16 cellular contexts compared by ENCODE assay signal in genomic region chr14:31410048-31410654, GRCh38. TPM values are rescaled to one million over a fixed set of nuclear protein-coding genes. Genes with fewer than 3 reads are reported as not detected.
DNase-seq lines count a peak whose midpoint lies in the region; ATAC-seq, FAIRE-seq and TF ChIP-seq lines count a peak whose summit lies in the region.
"Had no signal": no experiment of that assay in that cellular context is flagged by ENCODE, and none has a peak within 500 bp of the region (broad histone marks: within the 10 kb centered on the region; RNA-seq: fewer than 3 reads in every experiment).

No MANE protein-coding gene starts in this region.

- in situ Hi-C loops in K562 (cut with MboI) = no loop called here

- POLR2A ChIA-PET in K562 (lab: Yijun Ruan, JAX) = interaction anchor here (1.6 kb wide), 1 partner anchor 11 kb away, joined by 4 read pairs; the partner anchor contains the start of gene HEATR5A

- peaks cover 5 to 27% of the 10 kb centered on the region in 2 donors for H3K4me1 Mint-ChIP-seq in stimulated activated naive B cell treated with anti-CD40 and anti-IgM and Interleukin-4, amounts not matched to agents 10 μg/mL and 1 μg/mL and 100 μg/mL, for 72 hours

- peak overlapping the region; percentile 90 for H3K27ac Mint-ChIP-seq in stimulated activated naive B cell treated with anti-CD40 and anti-IgM and Interleukin-4, amounts not matched to agents 10 μg/mL and 1 μg/mL and 100 μg/mL, for 72 hours
- H3K27ac Mint-ChIP-seq: T-helper 2 cell treated with Interferon-gamma antibody and Interleukin-4, amounts not matched to agents 5 μg/mL and 100 μg/mL, for 36 hours had no signal

- no peak overlapping the region for H3K4me3 ChIP-seq in K562
- H3K4me3 ChIP-seq: esophagus muscularis mucosa had no signal

- H3K9ac ChIP-seq in K562 (ENCODE audit: insufficient read depth in 1 of 2, low read depth in 2 of 2, low read length in 2 of 2) = no peak overlapping the region

- DNase-seq in NOMO-1 treated with DMSO at 0.1 percent for 48 hours (lab: John Stamatoyannopoulos, UW; ENCODE audit: unreplicated experiment) (peak; percentile 91), K562 (ENCODE audit: extremely low read depth in 1 of 4, low spot score in 3 of 4) (no peak), cardiac septum (ENCODE audit: low spot score) (no peak)
- no peak for DNase-seq in stimulated activated naive B cell treated with anti-CD40 and anti-IgM and Interleukin-4, amounts not matched to agents 10 μg/mL and 1 μg/mL and 100 μg/mL, for 72 hours
- DNase-seq in activated CD8-positive, alpha-beta memory T cell treated with anti-CD3 and anti-CD28 coated beads, Interleukin-2, amount 50 U/mL, for 4 hours = no peak
- DNase-seq: hippocampal formation; left colon; naive thymus-derived CD8-positive, alpha-beta T cell; NCI-H226 had no signal

- no peak for TF ChIP-seq EP300 in K562 (IDR thresholded peaks at IDR 0.05; ENCODE audit: low read length)

- no peak for FAIRE-seq in K562 (lab: Jason Lieb, UNC)

- peaks cover 0 to 3% of the 10 kb centered on the region in 2 experiments; a peak in 3 of 5 replicates for H3K4me1 ChIP-seq in K562 (replicated peaks in 1 of 2; ENCODE audit: control insufficient read depth in 2 of 2, insufficient read depth in 2 of 2, low read length in 2 of 2)

- no TSS peak for BruUV-seq in K562 (replicated peaks; lab: Mats Ljungman, UMichigan)

- TF ChIP-seq CTCF in K562 (IDR thresholded peaks at IDR 0.05 in 2 of 3, conservative IDR thresholded peaks at IDR 0.05 in 1 of 3; ENCODE audit: insufficient read depth in 2 of 3, low read depth in 1 of 3, low read length in 3 of 3) = no peak

- WGBS in K562 (ENCODE audit: insufficient coverage, low coverage, missing lambda C conversion rate) = 71% methylated on average over 3 of the region's 3 CpGs

- H3K27me3 ChIP-seq in K562 (ENCODE audit: control insufficient read depth in 2 of 2, insufficient read depth in 2 of 2, low read length in 2 of 2) = no peaks in the 10 kb centered on the region
- H3K27me3 ChIP-seq: esophagus muscularis mucosa had no signal

- no peaks in the 10 kb centered on the region; the same call in 1 of the 2 replicates for H4K20me1 ChIP-seq in K562 (replicated peaks; ENCODE audit: control insufficient read depth, insufficient read depth, low read length)

- no peaks in the 10 kb centered on the region for H3K9me3 ChIP-seq in K562 (replicated peaks; ENCODE audit: control insufficient read depth, insufficient read depth, low read depth, low read length)
- H3K9me3 ChIP-seq: esophagus muscularis mucosa had no signal

- ATAC-seq in GM21786 (IDR thresholded peaks at IDR 0.05; ENCODE audit: unreplicated experiment) (peak; percentile 35), K562 (0 out of 3 replicates have a peak, but pooled peaks have one; percentile 26), HG03565 (IDR thresholded peaks at IDR 0.05; ENCODE audit: unreplicated experiment) (no peak), GM21526 (IDR thresholded peaks at IDR 0.05; ENCODE audit: low FRiP score, unreplicated experiment) (no peak)
- ATAC-seq in stimulated activated naive B cell treated with anti-CD40 and anti-IgM and Interleukin-4, amounts not matched to agents 10 μg/mL and 1 μg/mL and 100 μg/mL, for 72 hours (replicated peaks) = peak; percentile 69 to 72
- ATAC-seq: HCT116; left colon; naive thymus-derived CD8-positive, alpha-beta T cell; Panc1 had no signal

- no peak overlapping the region for H3K4me2 ChIP-seq in K562 (ENCODE audit: insufficient read depth, low read length)

- no peak overlapping the region for H2AFZ ChIP-seq in K562 (ENCODE audit: low read depth, low read length)

- TF ChIP-seq RAD21 in K562 (CRISPR knock-in tag; conservative IDR thresholded peaks at IDR 0.05 in 1 of 2, IDR thresholded peaks at IDR 0.05 in 1 of 2) = no peak

- no peaks in the 10 kb centered on the region for H3K9me3 Mint-ChIP-seq in stimulated activated naive B cell treated with anti-CD40 and anti-IgM and Interleukin-4, amounts not matched to agents 10 μg/mL and 1 μg/mL and 100 μg/mL, for 72 hours
- H3K9me3 Mint-ChIP-seq: naive thymus-derived CD8-positive, alpha-beta T cell; T-helper 2 cell treated with Interferon-gamma antibody and Interleukin-4, amounts not matched to agents 5 μg/mL and 100 μg/mL, for 36 hours had no signal

- H3K36me3 Mint-ChIP-seq in stimulated activated naive B cell treated with anti-CD40 and anti-IgM and Interleukin-4, amounts not matched to agents 10 μg/mL and 1 μg/mL and 100 μg/mL, for 72 hours = peaks cover 0 to under 1% of the 10 kb centered on the region in 2 donors

- intact Hi-C loops in K562 (cut with micrococcal nuclease) = no loop called here
- intact Hi-C loops in cardiac septum (cut with DNase I) = no loop called here

- H3K27me3 Mint-ChIP-seq in stimulated activated naive B cell treated with anti-CD40 and anti-IgM and Interleukin-4, amounts not matched to agents 10 μg/mL and 1 μg/mL and 100 μg/mL, for 72 hours = no peaks in the 10 kb centered on the region
- H3K27me3 Mint-ChIP-seq: naive thymus-derived CD8-positive, alpha-beta T cell had no signal

- no peaks in the 10 kb centered on the region for H3K36me3 ChIP-seq in K562 (ENCODE audit: control insufficient read depth, insufficient read depth, low read length)
- H3K36me3 ChIP-seq: esophagus muscularis mucosa had no signal

- H3K4me3 Mint-ChIP-seq in stimulated activated naive B cell treated with anti-CD40 and anti-IgM and Interleukin-4, amounts not matched to agents 10 μg/mL and 1 μg/mL and 100 μg/mL, for 72 hours = peak overlapping the region; percentile 69 to 82
- H3K4me3 Mint-ChIP-seq: T-helper 2 cell treated with Interferon-gamma antibody and Interleukin-4, amounts not matched to agents 5 μg/mL and 100 μg/mL, for 36 hours had no signal

- H3K79me2 ChIP-seq in K562 (ENCODE audit: control insufficient read depth, insufficient read depth, low read length) = peaks cover 25% of the 10 kb centered on the region

- H3K27ac ChIP-seq in K562 (ENCODE audit: extremely low read depth, low read depth, low read length) = no peak overlapping the region; the same call in 2 of the 3 replicates
- H3K27ac ChIP-seq: esophagus muscularis mucosa had no signal

- no peak for TF ChIP-seq POLR2A in K562 (conservative IDR thresholded peaks at IDR 0.05)

- CTCF ChIA-PET in K562 (lab: Yijun Ruan, JAX; ENCODE audit: low intra/inter-chr PET ratio) = no interaction called here

- no peaks in the 10 kb centered on the region for H3K9me1 ChIP-seq in K562 (ENCODE audit: control insufficient read depth, insufficient read depth, low read length)

TF ChIP-seq in K562, 482 proteins besides CTCF, POLR2A, EP300 and RAD21:
- TF ChIP-seq BDP1 (IDR thresholded peaks at IDR 0.05; ENCODE audit: insufficient read depth, insufficient read length) = no peak
- TF ChIP-seq MEIS2 (IDR thresholded peaks at IDR 0.05; ENCODE audit: partially characterized antibody) = peak; percentile 5
- TF ChIP-seq SRF (CRISPR knock-in tag; IDR thresholded peaks at IDR 0.05) = no peak
- TF ChIP-seq ZNF75A (CRISPR knock-in tag; IDR thresholded peaks at IDR 0.05) = no peak
- TF ChIP-seq RB1 (IDR thresholded peaks at IDR 0.05; ENCODE audit: low read depth) = no peak
- peak; percentile 66 for TF ChIP-seq SPI1 (IDR thresholded peaks at IDR 0.05; ENCODE audit: borderline replicate concordance, low read depth, low read length)
- TF ChIP-seq NFRKB (IDR thresholded peaks at IDR 0.05; ENCODE audit: low read depth) = no peak
- no peak for TF ChIP-seq SREBF2 (CRISPR knock-in tag; IDR thresholded peaks at IDR 0.05)
- TF ChIP-seq MAFK (IDR thresholded peaks at IDR 0.05; ENCODE audit: low read length) = no peak
- no peak for TF ChIP-seq KAT2B (IDR thresholded peaks at IDR 0.05; ENCODE audit: low read depth, low read length)
TF ChIP-seq in K562: peak in this region for 2.

RNA-seq across cellular contexts. Expression of gene HEATR5A, which starts 10.2 kb away (rescaled TPM):
- total RNA-seq in K562 (2011; cell fraction: chromatin; rRNA removed; ENCODE audit: low replicate concordance) = 26.1 and 62.8 TPM in 2 replicates
- 15.3 and 18.7 TPM in 2 replicates for total RNA-seq in K562 (2011; cell fraction: nucleolus; rRNA removed)
- total RNA-seq in K562 (2011; cell fraction: nucleoplasm; rRNA removed) = 28.0 and 32.4 TPM in 2 replicates
- total RNA-seq in K562 (2014; rRNA removed) (8.1 and 8.4 TPM in 2 replicates), K562 (2014; rRNA removed; fragmentation: Illumina TruSeq; extraction: Trizol) (27.7 and 30.4 TPM in 2 replicates), K562 (2015; rRNA removed; fragmentation: Illumina TruSeq; extraction: Trizol) (17.5 and 19.3 TPM in 2 replicates), K562 (2021) (18.7 and 23.0 TPM in 2 replicates), cardiac septum (49.5 TPM)
- polyA plus RNA-seq in K562 (2011; rRNA removed) (18.4 and 23.6 TPM in 2 replicates), K562 (2014; fragmentation: Illumina TruSeq; extraction: Trizol) (12.3 and 14.9 TPM in 2 replicates), K562 (2014; fragmentation: Nextera tagmentation; extraction: Ambion mirVana) (10 to 100 TPM; 46.4 to 50.9 TPM), K562 (2014; rRNA removed) (8.0 and 10.8 TPM in 2 replicates)
- polyA plus RNA-seq in K562 (2011; cell fraction: cytosol; rRNA removed) = 6.1 and 10.2 TPM in 2 replicates
- polyA plus RNA-seq in K562 (2011; cell fraction: nucleus; rRNA removed) = 7.7 and 8.5 TPM in 2 replicates
- polyA plus RNA-seq in K562 (2012) = 8.8 and 19.2 TPM in 2 replicates
- polyA minus RNA-seq in K562 (2011; rRNA and poly(A)+ RNA removed) = 37.7 and 39.8 TPM in 2 replicates
- polyA minus RNA-seq in K562 (2011; cell fraction: cytosol; rRNA and poly(A)+ RNA removed) = 9.1 and 10.8 TPM in 2 replicates
- polyA minus RNA-seq in K562 (2011; cell fraction: nucleus; rRNA and poly(A)+ RNA removed) = 13.2 and 27.7 TPM in 2 replicates

RNA-seq across cellular contexts. Expression of gene DTD2, which starts 47.2 kb away (rescaled TPM):
- total RNA-seq in K562 (2011; cell fraction: chromatin; rRNA removed; ENCODE audit: low replicate concordance) = 4.3 and 9.8 TPM in 2 replicates
- total RNA-seq in K562 (2011; cell fraction: nucleolus; rRNA removed) = 8.8 and 10.3 TPM in 2 replicates
- total RNA-seq in K562 (2011; cell fraction: nucleoplasm; rRNA removed) = 9.5 and 18.9 TPM in 2 replicates
- 24.1 and 30.5 TPM in 2 replicates for total RNA-seq in K562 (2014; rRNA removed)
- 16.7 and 17.9 TPM in 2 replicates for total RNA-seq in K562 (2014; rRNA removed; fragmentation: Illumina TruSeq; extraction: Trizol)
- 17.0 and 18.2 TPM in 2 replicates for total RNA-seq in K562 (2015; rRNA removed; fragmentation: Illumina TruSeq; extraction: Trizol)
- total RNA-seq in K562 (2021) = 15.2 and 16.6 TPM in 2 replicates
- polyA plus RNA-seq in K562 (2011; rRNA removed) = 9.8 and 13.4 TPM in 2 replicates
- 15.2 and 20.1 TPM in 2 replicates for polyA plus RNA-seq in K562 (2011; cell fraction: cytosol; rRNA removed)
- 3.4 and 5.6 TPM in 2 replicates for polyA plus RNA-seq in K562 (2011; cell fraction: nucleus; rRNA removed)
- polyA plus RNA-seq in K562 (2012) = 8.2 and 12.3 TPM in 2 replicates
- polyA plus RNA-seq in K562 (2014; fragmentation: Illumina TruSeq; extraction: Trizol) = 13.4 and 15.4 TPM in 2 replicates
- polyA plus RNA-seq in K562 (2014; fragmentation: Nextera tagmentation; extraction: Ambion mirVana) = 1 to 10 TPM; 3.8 to 4.8 TPM
- 16.0 and 19.4 TPM in 2 replicates for polyA plus RNA-seq in K562 (2014; rRNA removed)
- polyA minus RNA-seq in K562 (2011; rRNA and poly(A)+ RNA removed) = 18.4 and 23.4 TPM in 2 replicates
- polyA minus RNA-seq in K562 (2011; cell fraction: cytosol; rRNA and poly(A)+ RNA removed) = 8.7 and 14.1 TPM in 2 replicates
- 9.3 and 12.3 TPM in 2 replicates for polyA minus RNA-seq in K562 (2011; cell fraction: nucleus; rRNA and poly(A)+ RNA removed)
- total RNA-seq in cardiac septum = 5.6 TPM

Comparison
In these comparisons a context has a peak if more than half of its experiments do, and no peak if none do; other contexts are left out.
1. ATAC-seq: peak in GM21786 (single experiment), K562 (single experiment) and stimulated activated naive B cell treated with anti-CD40 and anti-IgM and Interleukin-4, amounts not matched to agents 10 μg/mL and 1 μg/mL and 100 μg/mL, for 72 hours (2 of 2); none in HG03565 (single experiment) and GM21526 (single experiment).